15 cellular contexts compared by ENCODE assay signal in the genomic region with DNA sequence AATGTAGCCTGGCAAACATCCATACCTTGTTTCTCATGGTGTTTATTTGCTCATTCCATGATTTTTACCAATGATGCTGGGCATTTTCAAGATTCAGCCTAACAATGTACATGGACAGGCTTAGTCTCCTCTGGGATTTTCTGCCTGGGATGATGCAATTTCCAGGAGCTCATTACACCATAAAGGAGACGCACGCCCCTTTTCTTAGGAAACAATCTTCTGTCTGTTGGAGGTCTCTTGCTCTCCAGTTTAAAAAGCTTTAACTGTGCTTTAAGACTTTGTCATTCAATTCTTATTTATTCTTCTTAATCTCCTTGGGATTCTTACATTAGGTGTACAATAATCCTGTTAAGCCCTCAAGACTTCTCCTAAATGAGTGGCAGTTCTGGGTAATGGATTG.
DNase-seq lines count a peak whose midpoint lies in the region; ATAC-seq and TF ChIP-seq lines count a peak whose summit lies in the region.
"Had no signal": no experiment of that assay in that cellular context is flagged by ENCODE, and none has a peak within 500 bp of the region (broad histone marks: within the 10 kb centered on the region; RNA-seq: fewer than 3 reads in every experiment).

No MANE protein-coding gene starts in this region.

- 75% methylated on average over 2 of the region's 2 CpGs for WGBS in HUES64

- H3K4me3 Mint-ChIP-seq in nephron progenitor cell = peak overlapping the region; percentile 10
- no peak overlapping the region for H3K4me3 Mint-ChIP-seq in T-helper 2 cell treated with Interferon-gamma antibody and Interleukin-4, amounts not matched to agents 5 μg/mL and 100 μg/mL, for 36 hours
- H3K4me3 Mint-ChIP-seq: activated T-cell treated with anti-CD3 and anti-CD28 coated beads, Interleukin-2, amount 50 U/mL, for 4 hours; CD4-positive, alpha-beta T cell; IgD-negative memory B cell had no signal

- H3K4me3 ChIP-seq in HUES64 (ENCODE audit: low read length) = no peak overlapping the region
- no peak overlapping the region for H3K4me3 ChIP-seq in choroid plexus epithelial cell (ENCODE audit: low read depth, low read length)
- H3K4me3 ChIP-seq: body of pancreas, sigmoid colon, testis had no signal

- peaks cover 12% of the 10 kb centered on the region for H3K36me3 Mint-ChIP-seq in nephron progenitor cell (ENCODE audit: low read depth)
- no peaks in the 10 kb centered on the region for H3K36me3 Mint-ChIP-seq in T-helper 2 cell treated with Interferon-gamma antibody and Interleukin-4, amounts not matched to agents 5 μg/mL and 100 μg/mL, for 36 hours (ENCODE audit: low read depth)
- H3K36me3 Mint-ChIP-seq: IgD-negative memory B cell had no signal

- no peaks in the 10 kb centered on the region for H3K36me3 ChIP-seq in HUES64 (ENCODE audit: insufficient read depth, low read length)
- H3K36me3 ChIP-seq: sigmoid colon had no signal

- peak overlapping the region; percentile 12; the same call in 1 of the 2 replicates for H3K9ac ChIP-seq in HUES64 (ENCODE audit: low read depth, low read length)

- H3K4me1 ChIP-seq in HUES64 (ENCODE audit: insufficient read depth, low read length) (peaks cover 32% of the 10 kb centered on the region), foreskin keratinocyte (no peaks in the 10 kb centered on the region)
- H3K4me1 ChIP-seq: body of pancreas had no signal

- H3K27me3 ChIP-seq in HUES64 (ENCODE audit: insufficient read depth, low read length) (no peaks in the 10 kb centered on the region), foreskin keratinocyte (no peaks in the 10 kb centered on the region)
- H3K27me3 ChIP-seq: body of pancreas, sigmoid colon, testis had no signal

- peak overlapping the region; percentile 76 for H3K27ac Mint-ChIP-seq in nephron progenitor cell
- H3K27ac Mint-ChIP-seq in T-helper 2 cell treated with Interferon-gamma antibody and Interleukin-4, amounts not matched to agents 5 μg/mL and 100 μg/mL, for 36 hours = no peak overlapping the region
- H3K27ac Mint-ChIP-seq: CD4-positive, alpha-beta T cell; IgD-negative memory B cell had no signal

- H3K4me1 Mint-ChIP-seq in nephron progenitor cell = peaks cover 49% of the 10 kb centered on the region
- peaks cover 8% of the 10 kb centered on the region for H3K4me1 Mint-ChIP-seq in T-helper 2 cell treated with Interferon-gamma antibody and Interleukin-4, amounts not matched to agents 5 μg/mL and 100 μg/mL, for 36 hours (ENCODE audit: low read depth)

- ATAC-seq in foreskin keratinocyte = no peak
- ATAC-seq: activated T-cell treated with anti-CD3 and anti-CD28 coated beads, Interleukin-2, amount 50 U/mL, for 4 hours; body of pancreas had no signal

- TF ChIP-seq CTCF in choroid plexus epithelial cell (conservative IDR thresholded peaks at IDR 0.05; ENCODE audit: low read depth, low read length) = no peak
- no peak for TF ChIP-seq CTCF in nephron progenitor cell (IDR thresholded peaks at IDR 0.05)
- no peak for TF ChIP-seq CTCF in foreskin keratinocyte (conservative IDR thresholded peaks at IDR 0.05)

- H3K27me3 Mint-ChIP-seq in nephron progenitor cell (ENCODE audit: low read depth, poor library complexity) = no peaks in the 10 kb centered on the region
- H3K27me3 Mint-ChIP-seq in T-helper 2 cell treated with Interferon-gamma antibody and Interleukin-4, amounts not matched to agents 5 μg/mL and 100 μg/mL, for 36 hours (ENCODE audit: low read depth) = no peaks in the 10 kb centered on the region
- H3K27me3 Mint-ChIP-seq: IgD-negative memory B cell had no signal

- peak; percentile 8 for DNase-seq in DMS79 treated with DMSO at 0.1 percent for 48 hours (lab: John Stamatoyannopoulos, UW)
- peak; percentile 40 for DNase-seq in choroid plexus epithelial cell (ENCODE audit: low read depth)
- no peak for DNase-seq in nephron progenitor cell
- no peak for DNase-seq in inferior parietal cortex (ENCODE audit: extremely low spot score)
- no peak for DNase-seq in NCI-H226
- no peak for DNase-seq in foreskin keratinocyte
- no peak for DNase-seq in T-helper 2 cell treated with Interferon-gamma antibody and Interleukin-4, amounts not matched to agents 5 μg/mL and 100 μg/mL, for 36 hours (ENCODE audit: low spot score)
- DNase-seq: activated T-cell treated with anti-CD3 and anti-CD28 coated beads, Interleukin-2, amount 50 U/mL, for 4 hours; body of pancreas; CD4-positive, alpha-beta T cell; NCI-H1694; sigmoid colon; testis had no signal

- H3K9me3 ChIP-seq in HUES64 (ENCODE audit: insufficient read depth, low read depth, low read length) = peaks cover 5% of the 10 kb centered on the region; the same call in 1 of the 2 replicates
- H3K9me3 ChIP-seq: body of pancreas, sigmoid colon, testis had no signal

- H3K9me3 Mint-ChIP-seq in nephron progenitor cell = peaks cover 12% of the 10 kb centered on the region
- no peaks in the 10 kb centered on the region for H3K9me3 Mint-ChIP-seq in T-helper 2 cell treated with Interferon-gamma antibody and Interleukin-4, amounts not matched to agents 5 μg/mL and 100 μg/mL, for 36 hours
- H3K9me3 Mint-ChIP-seq: activated T-cell treated with anti-CD3 and anti-CD28 coated beads, Interleukin-2, amount 50 U/mL, for 4 hours; CD4-positive, alpha-beta T cell had no signal

- H3K27ac ChIP-seq in HUES64 (ENCODE audit: low read depth, low read length) = peak overlapping the region; percentile 51; the same call in 1 of the 2 replicates
- no peak overlapping the region for H3K27ac ChIP-seq in foreskin keratinocyte
- H3K27ac ChIP-seq: body of pancreas, sigmoid colon, testis had no signal

Comparison
In these comparisons a context has a peak if more than half of its experiments do, and no peak if none do; other contexts are left out.
1. DNase-seq: peak in DMS79 treated with DMSO at 0.1 percent for 48 hours (single experiment) and choroid plexus epithelial cell (single experiment); none in nephron progenitor cell (single experiment), inferior parietal cortex (single experiment), NCI-H226 (single experiment), foreskin keratinocyte (0 of 2) and T-helper 2 cell treated with Interferon-gamma antibody and Interleukin-4, amounts not matched to agents 5 μg/mL and 100 μg/mL, for 36 hours (single experiment).